8 cellular contexts compared by ENCODE assay signal in genomic region chr3:60307800-60308199, GRCh38.
"Had no signal": no experiment of that assay in that cellular context is flagged by ENCODE, and none has a peak within 500 bp of the region (broad histone marks: within the 10 kb centered on the region; RNA-seq: fewer than 3 reads in every experiment).

No MANE protein-coding gene starts in this region.

- H3K4me3 ChIP-seq: GM23248 had no signal

- DNase-seq: GM23248, GOT3, H7, HCEC 1CT, IMR-90, KBM-7 had no signal

- H3K27ac ChIP-seq: GM23248, HL-60, KMS-11 had no signal
